Comparison of ENCODE assay signal across 8 cellular contexts in genomic region chr18:11852048-11852341, GRCh38.
A peak's percentile ranks its signal among the peaks of the same experiment; 100 is the strongest.
DNase-seq lines count a peak whose midpoint lies in the region; ATAC-seq and TF ChIP-seq lines count a peak whose summit lies in the region.

No MANE protein-coding gene starts in this region.

- no peaks in the 10 kb centered on the region for H3K9me2 ChIP-seq in SU-DHL-6 (replicated peaks; ENCODE audit: insufficient read depth, low read length)

- peak overlapping the region; percentile 98 for H3K4me3 ChIP-seq in SU-DHL-6 (ENCODE audit: insufficient read depth, low read length, poor library complexity, severe bottlenecking)
- H3K4me3 ChIP-seq in fibroblast of mammary gland (ENCODE audit: control insufficient read depth, low read depth, low read length), result peak overlapping the region; percentile 90
- H3K4me3 ChIP-seq in retinal pigment epithelial cell (ENCODE audit: low read length), result peak overlapping the region; percentile 89

- TF ChIP-seq CTCF in GM10266 (IDR thresholded peaks at IDR 0.05; ENCODE audit: control insufficient read depth, insufficient read depth, low read depth, missing control alignments) (no peak), SU-DHL-6 (IDR thresholded peaks at IDR 0.05; ENCODE audit: insufficient read depth, low read length, poor library complexity, severe bottlenecking) (no peak), fibroblast of mammary gland (conservative IDR thresholded peaks at IDR 0.05; ENCODE audit: control insufficient read depth, insufficient read depth, low read depth, low read length) (no peak), retinal pigment epithelial cell (conservative IDR thresholded peaks at IDR 0.05; ENCODE audit: low read depth, low read length) (no peak)

- DNase-seq in GM10266 (ENCODE audit: extremely low spot score) (peak; percentile 28), fibroblast of mammary gland (ENCODE audit: low read depth) (no peak), retinal pigment epithelial cell (ENCODE audit: low read depth) (no peak), NCI-H748 (lab: John Stamatoyannopoulos, UW; ENCODE audit: unreplicated experiment) (no peak)

- H3K4me2 ChIP-seq in SU-DHL-6 (ENCODE audit: low read depth, low read length, poor library complexity, severe bottlenecking), result peak overlapping the region; percentile 97

- no peaks in the 10 kb centered on the region for H3K36me3 ChIP-seq in SU-DHL-6 (ENCODE audit: low read length)

- no peaks in the 10 kb centered on the region for H3F3A ChIP-seq in SU-DHL-6 (ENCODE audit: insufficient read depth)

- H3K9me3 ChIP-seq in SU-DHL-6 (ENCODE audit: insufficient read depth, low read length), result no peaks in the 10 kb centered on the region

- no peaks in the 10 kb centered on the region for H4K20me1 ChIP-seq in SU-DHL-6 (ENCODE audit: low read depth, low read length)

- H2AFZ ChIP-seq in SU-DHL-6 (ENCODE audit: low read depth, low read length, severe bottlenecking), result no peak overlapping the region

- peak overlapping the region; percentile 82 for H3K9ac ChIP-seq in SU-DHL-6 (ENCODE audit: low read length)

- no peaks in the 10 kb centered on the region for H3K27me3 ChIP-seq in SU-DHL-6 (ENCODE audit: low read length)

- no peak for ATAC-seq in GM21576 (IDR thresholded peaks at IDR 0.05; ENCODE audit: unreplicated experiment)
- ATAC-seq in HG02981 (IDR thresholded peaks at IDR 0.05; ENCODE audit: unreplicated experiment), result no peak
- ATAC-seq in HG02623 (IDR thresholded peaks at IDR 0.05; ENCODE audit: unreplicated experiment), result no peak

- no peak overlapping the region for H3K27ac ChIP-seq in SU-DHL-6 (ENCODE audit: low read depth, low read length)

- H3K79me2 ChIP-seq in SU-DHL-6 (ENCODE audit: insufficient read depth, low read length), result peaks cover 23% of the 10 kb centered on the region
